ENCODE assay signal across 15 cellular contexts in the genomic region with DNA sequence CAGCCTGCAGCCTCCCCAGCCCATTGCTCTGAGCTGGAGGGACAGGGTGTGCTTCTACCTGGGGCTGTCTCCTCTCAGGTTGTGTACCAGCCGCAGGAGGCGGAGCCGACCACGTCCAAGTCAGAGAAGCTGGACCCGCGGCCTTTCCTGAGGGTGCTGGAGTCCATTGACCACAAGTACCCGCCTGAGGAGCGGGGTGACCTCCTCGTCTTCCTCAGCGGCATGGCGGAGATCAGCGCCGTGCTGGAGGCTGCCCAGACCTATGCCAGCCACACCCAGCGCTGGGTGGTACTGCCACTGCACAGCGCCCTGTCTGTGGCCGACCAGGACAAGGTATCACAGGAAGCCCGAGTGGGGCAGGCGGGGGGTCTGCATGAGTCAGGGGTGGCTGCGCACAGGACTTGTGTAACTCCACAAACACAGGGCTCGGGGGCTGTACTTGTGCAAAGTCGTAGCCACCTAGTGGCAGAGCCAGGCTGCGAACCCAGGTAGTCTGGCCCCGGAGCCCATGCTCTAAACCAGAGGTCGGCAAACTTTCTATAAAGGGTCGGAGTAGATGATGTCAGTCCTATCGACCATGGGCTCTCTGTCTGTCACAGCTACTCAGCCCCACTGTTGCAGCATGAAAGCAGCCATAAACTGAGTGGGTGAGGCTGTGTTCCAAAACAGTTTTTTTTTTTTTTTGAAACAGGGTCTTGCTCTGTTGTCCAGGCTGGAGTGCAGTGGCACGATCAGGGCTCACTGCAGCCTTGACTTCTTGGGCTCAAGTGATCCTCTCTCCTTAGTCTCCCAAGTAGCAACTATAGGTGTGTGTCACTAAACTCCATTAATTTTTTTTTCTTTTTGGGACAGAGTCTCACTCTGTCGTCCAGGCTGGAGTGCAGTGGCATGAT. TPM values are rescaled to one million over a fixed set of nuclear protein-coding genes. Genes with fewer than 3 reads are reported as not detected.
A peak's percentile ranks its signal among the peaks of the same experiment; 100 is the strongest.
DNase-seq lines count a peak whose midpoint lies in the region; ATAC-seq and TF ChIP-seq lines count a peak whose summit lies in the region.
"Had no signal": no experiment of that assay in that cellular context is flagged by ENCODE, and none has a peak within 500 bp of the region (broad histone marks: within the 10 kb centered on the region; RNA-seq: fewer than 3 reads in every experiment).

No MANE protein-coding gene starts in this region.

- H3K27me3 ChIP-seq in Karpas-422 (ENCODE audit: low read length) (no peaks in the 10 kb centered on the region), smooth muscle cell (ENCODE audit: low read depth) (no peaks in the 10 kb centered on the region)
- H3K27me3 ChIP-seq in CD8-positive, alpha-beta memory T cell (ENCODE audit: insufficient read depth, low read length, poor library complexity, severe bottlenecking), result no peaks in the 10 kb centered on the region
- H3K27me3 ChIP-seq: Peyer's patch had no signal

- H3K36me3 ChIP-seq in Karpas-422 (ENCODE audit: insufficient read depth, low read length) (peaks cover 43% of the 10 kb centered on the region), smooth muscle cell (ENCODE audit: low read depth) (peaks cover 20% of the 10 kb centered on the region)
- peaks cover 64% of the 10 kb centered on the region for H3K36me3 ChIP-seq in CD8-positive, alpha-beta memory T cell (ENCODE audit: insufficient read depth, low read length)

- H3K4me3 Mint-ChIP-seq in naive thymus-derived CD8-positive, alpha-beta T cell, result no peak overlapping the region
- H3K4me3 Mint-ChIP-seq in CD8-positive, alpha-beta memory T cell, result no peak overlapping the region
- H3K4me3 Mint-ChIP-seq: activated T-cell treated with anti-CD3 and anti-CD28 coated beads, Interleukin-2, amount 50 U/mL, for 72 hours; B cell; brain had no signal

- H3K27ac ChIP-seq in Karpas-422 (ENCODE audit: low read length), result no peak overlapping the region
- no peak overlapping the region for H3K27ac ChIP-seq in smooth muscle cell (ENCODE audit: low read depth)
- H3K27ac ChIP-seq in CD8-positive, alpha-beta memory T cell (ENCODE audit: low read depth, low read length), result no peak overlapping the region
- H3K27ac ChIP-seq: Peyer's patch had no signal

- H3K27me3 Mint-ChIP-seq in naive thymus-derived CD8-positive, alpha-beta T cell, result peaks cover 0 to 2% (median 0%) of the 10 kb centered on the region in 5 donors
- H3K27me3 Mint-ChIP-seq in CD8-positive, alpha-beta memory T cell, result no peaks in the 10 kb centered on the region
- H3K27me3 Mint-ChIP-seq: B cell, brain had no signal

- peaks cover 27% of the 10 kb centered on the region for H3K79me2 ChIP-seq in Karpas-422 (ENCODE audit: low read length)
- H3K79me2 ChIP-seq in smooth muscle cell (ENCODE audit: low read depth), result no peaks in the 10 kb centered on the region

- 0 out of 2 replicates have a peak, but pooled peaks cover 6% of the 10 kb centered on the region for H4K20me1 ChIP-seq in Karpas-422 (ENCODE audit: insufficient read depth, low read depth, low read length)
- peaks cover 7% of the 10 kb centered on the region for H4K20me1 ChIP-seq in smooth muscle cell (ENCODE audit: low read depth)

- WGBS in smooth muscle cell (ENCODE audit: low lambda C conversion rate), result 97% methylated on average over 28 of the region's 28 CpGs

- no peak overlapping the region for H3K4me3 ChIP-seq in Karpas-422 (ENCODE audit: low read length)
- no peak overlapping the region for H3K4me3 ChIP-seq in choroid plexus epithelial cell (ENCODE audit: low read depth, low read length)
- no peak overlapping the region for H3K4me3 ChIP-seq in smooth muscle cell
- no peak overlapping the region for H3K4me3 ChIP-seq in CD8-positive, alpha-beta memory T cell (ENCODE audit: low read length)
- H3K4me3 ChIP-seq: Peyer's patch had no signal

- H3K4me2 ChIP-seq in Karpas-422 (ENCODE audit: low read depth, low read length, poor library complexity, severe bottlenecking) (no peak overlapping the region), smooth muscle cell (no peak overlapping the region)

- H3K9ac ChIP-seq in Karpas-422 (ENCODE audit: low read length) (no peak overlapping the region), smooth muscle cell (ENCODE audit: low read depth) (no peak overlapping the region)

- H3K27ac Mint-ChIP-seq in naive thymus-derived CD8-positive, alpha-beta T cell, result no peak overlapping the region
- no peak overlapping the region for H3K27ac Mint-ChIP-seq in CD8-positive, alpha-beta memory T cell
- H3K27ac Mint-ChIP-seq: activated T-cell treated with anti-CD3 and anti-CD28 coated beads, Interleukin-2, amount 50 U/mL, for 72 hours; B cell; brain had no signal

- DNase-seq in activated CD4-positive, alpha-beta T cell treated with anti-CD3 and anti-CD28 coated beads for 48 hours, result peak; percentile 25
- DNase-seq in activated CD4-positive, alpha-beta T cell treated with anti-CD3 and anti-CD28 coated beads for 1 hour, result no peak
- peak; percentile 51 for DNase-seq in Karpas-422
- peak; percentile 18 for DNase-seq in choroid plexus epithelial cell (ENCODE audit: low read depth)
- DNase-seq in smooth muscle cell (lab: John Stamatoyannopoulos, UW; ENCODE audit: unreplicated experiment), result no peak
- DNase-seq in naive thymus-derived CD8-positive, alpha-beta T cell, result no peak
- DNase-seq in CD8-positive, alpha-beta memory T cell, result no peak
- no peak for DNase-seq in iPS-NIHi11 (ENCODE audit: low spot score)
- DNase-seq: activated T-cell treated with anti-CD3 and anti-CD28 coated beads, Interleukin-2, amount 50 U/mL, for 72 hours; NCI-H2029 treated with DMSO at 0.1 percent for 48 hours; Peyer's patch; trophoblast cell had no signal

- no peak for ATAC-seq in naive thymus-derived CD8-positive, alpha-beta T cell
- ATAC-seq: activated T-cell treated with anti-CD3 and anti-CD28 coated beads, Interleukin-2, amount 50 U/mL, for 72 hours; esophagus mucosa had no signal

- no peaks in the 10 kb centered on the region for H3K9me2 ChIP-seq in Karpas-422 (replicated peaks; ENCODE audit: insufficient read depth, low read length)

- H3K4me1 Mint-ChIP-seq in naive thymus-derived CD8-positive, alpha-beta T cell, result peaks cover 0 to 30% (median 6%) of the 10 kb centered on the region in 4 donors
- H3K4me1 Mint-ChIP-seq in CD8-positive, alpha-beta memory T cell, result peaks cover 4 to 25% (median 5%) of the 10 kb centered on the region in 3 donors

- peaks cover 0 to 90% (median 36%) of the 10 kb centered on the region in 3 donors for H3K36me3 Mint-ChIP-seq in naive thymus-derived CD8-positive, alpha-beta T cell
- H3K36me3 Mint-ChIP-seq in CD8-positive, alpha-beta memory T cell, result peaks cover 10 to 90% (median 24%) of the 10 kb centered on the region in 3 donors

- H2AFZ ChIP-seq in Karpas-422 (ENCODE audit: low read length) (no peak overlapping the region), smooth muscle cell (ENCODE audit: low read depth) (no peak overlapping the region)

- CTCF ChIA-PET in CD8-positive, alpha-beta memory T cell (lab: Charles Lee), result interaction anchor here (1.2 to 1.5 kb wide), 3 partner anchors 9 to 84 kb away, joined by 3 to 7 read pairs (median 3); a partner anchor contains a TSS

- H3K9me3 Mint-ChIP-seq in naive thymus-derived CD8-positive, alpha-beta T cell, result no peaks in the 10 kb centered on the region
- H3K9me3 Mint-ChIP-seq in CD8-positive, alpha-beta memory T cell, result no peaks in the 10 kb centered on the region
- H3K9me3 Mint-ChIP-seq: activated T-cell treated with anti-CD3 and anti-CD28 coated beads, Interleukin-2, amount 50 U/mL, for 72 hours had no signal

- H3F3A ChIP-seq in smooth muscle cell (ENCODE audit: low read depth), result no peaks in the 10 kb centered on the region

- POLR2A ChIA-PET in naive thymus-derived CD8-positive, alpha-beta T cell (lab: Charles Lee), result interaction anchor here (1.5 kb wide), 1 partner anchor 9 kb away, joined by 4 read pairs; a partner anchor contains a TSS
- POLR2A ChIA-PET in CD8-positive, alpha-beta memory T cell (lab: Charles Lee), result no interaction called here

- H3K9me3 ChIP-seq in Karpas-422 (ENCODE audit: low read length) (no peaks in the 10 kb centered on the region), smooth muscle cell (replicated peaks; ENCODE audit: low read depth) (no peaks in the 10 kb centered on the region)
- H3K9me3 ChIP-seq in CD8-positive, alpha-beta memory T cell (ENCODE audit: low read length), result no peaks in the 10 kb centered on the region
- H3K9me3 ChIP-seq: Peyer's patch had no signal

- TF ChIP-seq CTCF in choroid plexus epithelial cell (conservative IDR thresholded peaks at IDR 0.05; ENCODE audit: low read depth, low read length) (peak; percentile 45), smooth muscle cell (IDR thresholded peaks at IDR 0.05; ENCODE audit: borderline replicate concordance, insufficient read depth, poor library complexity, severe bottlenecking) (peak; percentile 22)

- H3K4me1 ChIP-seq in Karpas-422 (ENCODE audit: low read length) (no peaks in the 10 kb centered on the region), smooth muscle cell (ENCODE audit: low read depth) (no peaks in the 10 kb centered on the region)
- no peaks in the 10 kb centered on the region for H3K4me1 ChIP-seq in CD8-positive, alpha-beta memory T cell (ENCODE audit: insufficient read depth, low read length)
- H3K4me1 ChIP-seq: Peyer's patch had no signal

RNA-seq across cellular contexts. Expression of a gene that starts 8.9 kb away (rescaled TPM):
- total RNA-seq in Karpas-422 (2014; rRNA removed; shearing (Covaris generic); ENCODE audit: low replicate concordance), result 17.4 and 41.5 TPM in 2 replicates
- 7.1 and 9.8 TPM in 2 replicates for total RNA-seq in smooth muscle cell
- polyA plus RNA-seq in smooth muscle cell, result 9.7 and 9.8 TPM in 2 replicates
- total RNA-seq in naive thymus-derived CD8-positive, alpha-beta T cell, result 10 to 100 TPM; 28.9 to 29.6 TPM
- 1 to 10 TPM; 3.1 to 9.7 (median 5.2) TPM for polyA plus RNA-seq in naive thymus-derived CD8-positive, alpha-beta T cell
- total RNA-seq in CD8-positive, alpha-beta memory T cell, result 10 to 100 TPM; 23.2 to 24.5 TPM
- 7.7 TPM for polyA plus RNA-seq in CD8-positive, alpha-beta memory T cell

RNA-seq across cellular contexts. Expression of a gene that starts 26.1 kb away (rescaled TPM):
- total RNA-seq in Karpas-422 (2014; rRNA removed; shearing (Covaris generic); ENCODE audit: low replicate concordance), result 1.1 TPM in 1 of 2 replicates, not detected in the other
- total RNA-seq in smooth muscle cell, result 0.09 and 0.49 TPM in 2 replicates
- polyA plus RNA-seq in smooth muscle cell, result not detected in 2 replicates
- under 1 TPM; 0.29 to 0.30 TPM for total RNA-seq in naive thymus-derived CD8-positive, alpha-beta T cell
- polyA plus RNA-seq in naive thymus-derived CD8-positive, alpha-beta T cell, result not detected
- under 1 TPM; 0.07 to 0.22 TPM for total RNA-seq in CD8-positive, alpha-beta memory T cell
- polyA plus RNA-seq in CD8-positive, alpha-beta memory T cell, result 0.06 TPM
- total RNA-seq: activated T-cell treated with anti-CD3 and anti-CD28 coated beads, Interleukin-2, amount 50 U/mL, for 72 hours had no signal

RNA-seq across cellular contexts. Expression of a gene that starts 48.4 kb away (rescaled TPM):
- 0.11 and 0.41 TPM in 2 replicates for total RNA-seq in Karpas-422 (2014; rRNA removed; shearing (Covaris generic); ENCODE audit: low replicate concordance)
- total RNA-seq in smooth muscle cell, result 0.49 and 1.6 TPM in 2 replicates
- polyA plus RNA-seq in smooth muscle cell, result 0.48 and 1.1 TPM in 2 replicates
- 1 to 10 TPM; 2.6 TPM for total RNA-seq in naive thymus-derived CD8-positive, alpha-beta T cell
- under 1 TPM in 1 of 3 donors, not detected in 2; 0.15 TPM for polyA plus RNA-seq in naive thymus-derived CD8-positive, alpha-beta T cell
- total RNA-seq in CD8-positive, alpha-beta memory T cell, result 1 to 10 TPM; 1.3 to 1.8 TPM
- polyA plus RNA-seq in CD8-positive, alpha-beta memory T cell, result not detected

Comparison
In these comparisons a context has a peak if more than half of its experiments do, and no peak if none do; other contexts are left out.
1. DNase-seq: peak in activated CD4-positive, alpha-beta T cell treated with anti-CD3 and anti-CD28 coated beads for 48 hours (single experiment), Karpas-422 (single experiment) and choroid plexus epithelial cell (single experiment); none in activated CD4-positive, alpha-beta T cell treated with anti-CD3 and anti-CD28 coated beads for 1 hour (single experiment), smooth muscle cell (single experiment), naive thymus-derived CD8-positive, alpha-beta T cell (0 of 10), CD8-positive, alpha-beta memory T cell (0 of 5) and iPS-NIHi11 (single experiment).